ENCODE assay signal across 1 cellular context in genomic region chr16:89822188-89823086, GRCh38.
TF ChIP-seq lines count a peak whose summit lies in the region.

No MANE protein-coding gene starts in this region.

TF ChIP-seq in HepG2, 621 proteins besides CTCF, POLR2A, EP300 and RAD21 (continued from another document and continues in another):
- TF ChIP-seq ZNF503 (CRISPR knock-in tag; IDR thresholded peaks at IDR 0.05), result peak; percentile 89; the same call in 1 of the 2 replicates
- TF ChIP-seq RFX5 (IDR thresholded peaks at IDR 0.05; ENCODE audit: low read depth, low read length), result peak; percentile 49; the same call in 1 of the 2 replicates
- TF ChIP-seq REL (CRISPR knock-in tag; conservative IDR thresholded peaks at IDR 0.05), result no peak
- TF ChIP-seq ZBTB20 (CRISPR knock-in tag; IDR thresholded peaks at IDR 0.05; ENCODE audit: borderline replicate concordance, low read depth), result peak; percentile 92; the same call in 1 of the 2 replicates
- TF ChIP-seq POLR2G (IDR thresholded peaks at IDR 0.05; ENCODE audit: low read depth, low read length), result peak; percentile 89
- peak; percentile 15; the same call in 1 of the 2 replicates for TF ChIP-seq ZNF160 (CRISPR knock-in tag; IDR thresholded peaks at IDR 0.05)
- peak; percentile 41; the same call in 1 of the 2 replicates for TF ChIP-seq HOXD1 (CRISPR knock-in tag; IDR thresholded peaks at IDR 0.05)
- no peak for TF ChIP-seq LBX2 (CRISPR knock-in tag; IDR thresholded peaks at IDR 0.05; ENCODE audit: borderline replicate concordance)
- TF ChIP-seq NFE2L1 (CRISPR knock-in tag; IDR thresholded peaks at IDR 0.05; ENCODE audit: borderline replicate concordance), result no peak; the same call in 1 of the 2 replicates
- peak; percentile 66; the same call in 1 of the 2 replicates for TF ChIP-seq FOXK2 (IDR thresholded peaks at IDR 0.05)
- TF ChIP-seq ELF1 (CRISPR knock-in tag; IDR thresholded peaks at IDR 0.05), result peak; percentile 64
- TF ChIP-seq DPF2 (CRISPR knock-in tag; IDR thresholded peaks at IDR 0.05; ENCODE audit: borderline replicate concordance, low read depth), result peak; percentile 83; the same call in 1 of the 2 replicates
- peak; percentile 65; the same call in 1 of the 2 replicates for TF ChIP-seq ZC3H4 (CRISPR knock-in tag; IDR thresholded peaks at IDR 0.05; ENCODE audit: borderline replicate concordance)
- peak; percentile 69; the same call in 1 of the 2 replicates for TF ChIP-seq ETS1 (CRISPR knock-in tag; IDR thresholded peaks at IDR 0.05)
- no peak for TF ChIP-seq ZNF672 (CRISPR knock-in tag; IDR thresholded peaks at IDR 0.05)
- no peak for TF ChIP-seq MAFF (IDR thresholded peaks at IDR 0.05; ENCODE audit: low read depth, low read length)
- peak; percentile 84 for TF ChIP-seq ZNF770 (CRISPR knock-in tag; IDR thresholded peaks at IDR 0.05)
- TF ChIP-seq ZBTB42 (CRISPR knock-in tag; IDR thresholded peaks at IDR 0.05), result peak; percentile 65; the same call in 1 of the 2 replicates
- TF ChIP-seq CENPBD1 (CRISPR knock-in tag; IDR thresholded peaks at IDR 0.05; ENCODE audit: borderline replicate concordance, low read depth), result no peak
- no peak for TF ChIP-seq HINFP (CRISPR knock-in tag; IDR thresholded peaks at IDR 0.05; ENCODE audit: low read depth)
- peak; percentile 66; the same call in 1 of the 2 replicates for TF ChIP-seq ZNF740 (CRISPR knock-in tag; IDR thresholded peaks at IDR 0.05)
- TF ChIP-seq RNF2 (conservative IDR thresholded peaks at IDR 0.05; ENCODE audit: low read depth), result peak; percentile 71; the same call in 1 of the 2 replicates
- TF ChIP-seq ZNF292 (CRISPR knock-in tag; IDR thresholded peaks at IDR 0.05; ENCODE audit: borderline replicate concordance, low read depth), result peak; percentile 97
- peak; percentile 87; the same call in 1 of the 2 replicates for TF ChIP-seq HMGXB3 (CRISPR knock-in tag; IDR thresholded peaks at IDR 0.05; ENCODE audit: borderline replicate concordance)
- TF ChIP-seq LRRFIP1 (CRISPR knock-in tag; conservative IDR thresholded peaks at IDR 0.05), result 0 out of 2 replicates have a peak, but pooled peaks have one; percentile 28
- peak; percentile 84; the same call in 1 of the 2 replicates for TF ChIP-seq MTERF4 (CRISPR knock-in tag; IDR thresholded peaks at IDR 0.05)
- no peak for TF ChIP-seq ZNF543 (CRISPR knock-in tag; IDR thresholded peaks at IDR 0.05)
- peak; percentile 55 for TF ChIP-seq TCF7 (IDR thresholded peaks at IDR 0.05; ENCODE audit: low read depth)
- peak; percentile 66; the same call in 1 of the 2 replicates for TF ChIP-seq ZSCAN30 (CRISPR knock-in tag; IDR thresholded peaks at IDR 0.05)
